Comparison of ENCODE assay signal across 12 cellular contexts in the genomic region with DNA sequence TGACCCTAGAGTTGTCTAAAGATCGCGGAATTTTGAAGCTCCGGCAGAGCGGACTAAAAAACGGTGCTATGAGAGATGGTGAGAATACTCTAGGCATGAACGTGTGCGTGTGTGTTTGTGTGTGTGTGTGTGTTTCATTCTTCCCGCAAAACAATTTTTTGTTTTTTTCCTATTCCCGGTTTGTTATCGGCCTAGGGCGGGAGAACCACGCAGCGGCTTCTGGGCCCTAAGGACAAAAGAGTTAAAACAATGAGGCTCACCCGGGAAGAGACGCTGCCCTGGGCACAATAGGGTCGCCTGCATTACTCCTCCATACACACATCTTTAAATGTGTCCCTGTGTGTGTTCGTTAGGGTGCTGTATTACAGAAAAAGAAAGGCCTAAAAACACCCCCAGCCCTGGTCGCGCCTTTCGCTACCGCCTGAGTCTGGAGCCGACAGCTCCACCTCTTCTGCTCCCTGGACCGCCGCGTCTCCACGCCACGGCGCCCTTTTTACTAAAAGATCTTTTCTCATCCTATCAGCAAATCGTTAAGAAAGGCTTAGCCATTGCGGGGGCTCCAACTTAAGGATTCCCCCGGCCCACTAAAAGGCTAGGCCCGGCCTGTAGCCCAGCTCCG. TPM values are rescaled to one million over a fixed set of nuclear protein-coding genes. Genes with fewer than 3 reads are reported as not detected.
DNase-seq lines count a peak whose midpoint lies in the region; ATAC-seq and TF ChIP-seq lines count a peak whose summit lies in the region.
"Had no signal": no experiment of that assay in that cellular context is flagged by ENCODE, and none has a peak within 500 bp of the region (broad histone marks: within the 10 kb centered on the region; RNA-seq: fewer than 3 reads in every experiment).

No MANE protein-coding gene starts in this region.

- H3K36me3 Mint-ChIP-seq in activated naive CD4-positive, alpha-beta T cell treated with anti-CD3 and anti-CD28 coated beads for 36 hours (ENCODE audit: low read depth) = peaks cover 9% of the 10 kb centered on the region

- peaks cover 8% of the 10 kb centered on the region for H3K9me3 Mint-ChIP-seq in activated naive CD4-positive, alpha-beta T cell treated with anti-CD3 and anti-CD28 coated beads for 36 hours

- CTCF ChIA-PET in activated naive CD4-positive, alpha-beta T cell treated with anti-CD3 and anti-CD28 coated beads for 36 hours (lab: Charles Lee) = interaction anchor here (0.6 to 1.4 kb wide), 3 partner anchors 22 to 157 kb away, joined by 3 to 4 read pairs (median 3); no protein-coding TSS in a partner anchor

- H3K27me3 ChIP-seq in adipocyte (replicated peaks; ENCODE audit: control insufficient read depth, insufficient read depth, low read length) (no peaks in the 10 kb centered on the region), lower lobe of right lung (ENCODE audit: low read depth) (peaks cover 100% of the 10 kb centered on the region), subcutaneous abdominal adipose tissue (ENCODE audit: control insufficient read depth in 5 of 5, insufficient read depth in 4 of 5, low read length in 5 of 5) (peaks cover 0 to 32% (median 19%) of the 10 kb centered on the region in 5 donors)

- H3K27me3 Mint-ChIP-seq in activated naive CD4-positive, alpha-beta T cell treated with anti-CD3 and anti-CD28 coated beads for 36 hours (ENCODE audit: low read depth) = peaks cover 92% of the 10 kb centered on the region

- H3K27ac ChIP-seq in lower lobe of right lung (no peak overlapping the region), subcutaneous abdominal adipose tissue (ENCODE audit: low read depth, low read length) (peak overlapping the region; percentile 93)
- H3K27ac ChIP-seq: BLaER1, right atrium auricular region had no signal

- TF ChIP-seq CTCF in lower lobe of right lung (IDR thresholded peaks at IDR 0.05) = no peak

- H3K9ac ChIP-seq in adipocyte (ENCODE audit: low read length) (peak overlapping the region; percentile 94), subcutaneous abdominal adipose tissue (ENCODE audit: low read length in 5 of 5) (peak overlapping the region; percentile 30 to 96 (median 84))
- H3K9ac ChIP-seq: BLaER1 had no signal

- H3K4me3 ChIP-seq in adipocyte (ENCODE audit: low read length) = peak overlapping the region; percentile 96
- H3K4me3 ChIP-seq in lower lobe of right lung = peak overlapping the region; percentile 39
- peak overlapping the region; percentile 77 to 92 (median 88) for H3K4me3 ChIP-seq in subcutaneous abdominal adipose tissue (ENCODE audit: low read depth in 1 of 5, low read length in 5 of 5)
- H3K4me3 ChIP-seq: BLaER1 had no signal

- no peak overlapping the region for H3K27ac Mint-ChIP-seq in activated naive CD4-positive, alpha-beta T cell treated with anti-CD3 and anti-CD28 coated beads for 36 hours

- intact Hi-C loops in activated naive CD4-positive, alpha-beta T cell treated with anti-CD3 and anti-CD28 coated beads for 36 hours (cut with micrococcal nuclease) = loop anchor here (1.0 kb wide), 1 partner anchor 23 kb away; no protein-coding TSS in a partner anchor
- intact Hi-C loops in lower lobe of right lung (cut with DNase I) = no loop called here

- peak overlapping the region; percentile 57 for H3K4me3 Mint-ChIP-seq in activated naive CD4-positive, alpha-beta T cell treated with anti-CD3 and anti-CD28 coated beads for 36 hours

- H3K9me3 ChIP-seq in adipocyte (ENCODE audit: control insufficient read depth, low read length) = no peaks in the 10 kb centered on the region
- no peaks in the 10 kb centered on the region for H3K9me3 ChIP-seq in lower lobe of right lung
- no peaks in the 10 kb centered on the region for H3K9me3 ChIP-seq in subcutaneous abdominal adipose tissue (ENCODE audit: control insufficient read depth in 5 of 5, low read length in 5 of 5)
- H3K9me3 ChIP-seq: right atrium auricular region had no signal

- ATAC-seq in lower lobe of right lung (no peak), HG03108 (IDR thresholded peaks at IDR 0.05; ENCODE audit: unreplicated experiment) (no peak)

- DNase-seq in activated naive CD4-positive, alpha-beta T cell treated with anti-CD3 and anti-CD28 coated beads for 36 hours = no peak
- DNase-seq in activated naive CD4-positive, alpha-beta T cell (lab: John Stamatoyannopoulos, UW) = no peak
- DNase-seq in adipocyte (ENCODE audit: low read depth) (no peak), lower lobe of right lung (no peak), amygdala (lab: John Stamatoyannopoulos, UW) (no peak), GF-D8 (lab: John Stamatoyannopoulos, UW) (no peak)
- DNase-seq: NCI-H1436 treated with DMSO at 0.1 percent for 48 hours; stimulated activated naive CD4-positive, alpha-beta T cell had no signal

- H3K4me1 ChIP-seq in adipocyte (ENCODE audit: control insufficient read depth, insufficient read depth, low read length) (peaks cover 14% of the 10 kb centered on the region), lower lobe of right lung (peaks cover 28% of the 10 kb centered on the region), subcutaneous abdominal adipose tissue (ENCODE audit: control insufficient read depth in 5 of 5, insufficient read depth in 5 of 5, low read length in 5 of 5) (peaks cover 4 to 62% (median 56%) of the 10 kb centered on the region in 5 donors)

- H3K36me3 ChIP-seq in adipocyte (ENCODE audit: control insufficient read depth, insufficient read depth, low read length, severe bottlenecking) (no peaks in the 10 kb centered on the region), lower lobe of right lung (no peaks in the 10 kb centered on the region), subcutaneous abdominal adipose tissue (ENCODE audit: control insufficient read depth in 5 of 5, insufficient read depth in 5 of 5, low read length in 5 of 5) (no peaks in the 10 kb centered on the region)
- H3K36me3 ChIP-seq: BLaER1, right atrium auricular region had no signal

- peaks cover 42% of the 10 kb centered on the region for H3K4me1 Mint-ChIP-seq in activated naive CD4-positive, alpha-beta T cell treated with anti-CD3 and anti-CD28 coated beads for 36 hours (ENCODE audit: low read depth)

RNA-seq across cellular contexts. Expression of gene TBX15, which starts 3.0 kb away (rescaled TPM):
- total RNA-seq in activated naive CD4-positive, alpha-beta T cell treated with anti-CD3 and anti-CD28 coated beads for 36 hours = not detected
- 0.15 TPM for total RNA-seq in lower lobe of right lung

Comparison
In these comparisons a context has a peak if more than half of its experiments do, and no peak if none do; other contexts are left out.
1. H3K4me3 ChIP-seq: peak in every context shown above with its lines; median percentile 96 in adipocyte; 88 in subcutaneous abdominal adipose tissue; 39 in lower lobe of right lung.